Comparison of ENCODE assay signal across 10 cellular contexts in genomic region chr3:41293169-41293681, GRCh38.
"Had no signal": no experiment of that assay in that cellular context is flagged by ENCODE, and none has a peak within 500 bp of the region (broad histone marks: within the 10 kb centered on the region; RNA-seq: fewer than 3 reads in every experiment).

No MANE protein-coding gene starts in this region.

- H3K27me3 Mint-ChIP-seq: IgD-negative memory B cell had no signal

- H3K9me3 ChIP-seq: HAP-1 had no signal

- FAIRE-seq: HTR-8/SVneo had no signal

- H3K4me1 Mint-ChIP-seq: IgD-negative memory B cell had no signal

- H3K9me3 Mint-ChIP-seq: HFFc6, IgD-negative memory B cell had no signal

- H3K4me1 ChIP-seq: HAP-1 had no signal

- H3K27ac Mint-ChIP-seq: HFFc6, IgD-negative memory B cell had no signal

- H3K4me3 Mint-ChIP-seq: HFFc6, IgD-negative memory B cell had no signal

- DNase-seq: GM23248, GOT3, H7, HFFc6, KBM-7 had no signal

- H2AFZ ChIP-seq: GM23248 had no signal

- ATAC-seq: HCT116 had no signal

- H3K27ac ChIP-seq: GM23248, HL-60 had no signal

- H3K4me3 ChIP-seq: GM23248, HAP-1 had no signal

- H3K36me3 ChIP-seq: HAP-1 had no signal

- H3K9ac ChIP-seq: GM23248 had no signal
